9 cellular contexts compared by ENCODE assay signal in the genomic region with DNA sequence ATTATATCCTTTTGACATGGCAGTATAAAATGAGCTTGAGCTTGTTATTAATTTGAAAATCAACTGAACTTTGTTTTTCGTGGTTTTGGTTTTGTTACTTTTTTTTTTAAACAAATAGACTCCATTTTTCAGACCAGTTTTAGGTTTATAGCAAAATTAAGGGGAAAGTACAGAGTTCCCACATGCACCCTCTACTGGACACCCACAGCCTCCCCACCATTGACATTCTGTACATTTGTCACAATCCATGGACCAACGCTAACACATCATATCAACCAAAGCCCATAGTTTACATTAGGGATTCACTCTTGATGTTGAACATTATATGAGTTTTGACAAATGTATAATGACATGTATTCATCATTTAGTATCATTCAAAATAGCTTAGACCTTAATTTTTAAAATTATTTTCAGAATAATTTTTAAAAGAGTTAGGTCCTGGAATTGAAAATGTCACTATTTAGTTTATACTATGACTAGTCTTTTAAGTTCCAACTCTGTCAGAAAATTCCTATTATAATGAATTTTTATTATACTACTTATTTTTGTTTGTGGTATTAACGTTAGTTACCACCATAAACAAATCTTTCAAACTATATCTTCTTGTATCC. TPM values are rescaled to one million over a fixed set of nuclear protein-coding genes. Genes with fewer than 3 reads are reported as not detected.
DNase-seq lines count a peak whose midpoint lies in the region; ATAC-seq and TF ChIP-seq lines count a peak whose summit lies in the region.
"Had no signal": no experiment of that assay in that cellular context is flagged by ENCODE, and none has a peak within 500 bp of the region (broad histone marks: within the 10 kb centered on the region; RNA-seq: fewer than 3 reads in every experiment).

No MANE protein-coding gene starts in this region.

- no peak overlapping the region for H3K27ac Mint-ChIP-seq in osteocyte (ENCODE audit: unreplicated experiment)

- ATAC-seq in omental fat pad (ENCODE audit: low FRiP score) (no peak), HG03097 (IDR thresholded peaks at IDR 0.05; ENCODE audit: low FRiP score, unreplicated experiment) (no peak)

- no peaks in the 10 kb centered on the region for H3K36me3 Mint-ChIP-seq in osteocyte (ENCODE audit: unreplicated experiment)

- H3K9me3 Mint-ChIP-seq in osteocyte (ENCODE audit: unreplicated experiment): no peaks in the 10 kb centered on the region

- TF ChIP-seq CTCF in LNCAP (IDR thresholded peaks at IDR 0.05) (peak; percentile 59), cardiac fibroblast (IDR thresholded peaks at IDR 0.05; ENCODE audit: low read depth, low read length) (peak; percentile 61), osteocyte (IDR thresholded peaks at IDR 0.05) (peak; percentile 54), omental fat pad (IDR thresholded peaks at IDR 0.05) (no peak)

- H3K27me3 Mint-ChIP-seq in osteocyte (ENCODE audit: unreplicated experiment): no peaks in the 10 kb centered on the region

- no peak overlapping the region for H3K4me3 ChIP-seq in cardiac fibroblast (replicated peaks in 1 of 2; ENCODE audit: low read depth in 2 of 2, low read length in 2 of 2)
- H3K4me3 ChIP-seq: BLaER1 had no signal

- DNase-seq in NCI-H524 (lab: John Stamatoyannopoulos, UW): peak; percentile 44 to 61
- no peak for DNase-seq in NCI-H524 treated with DMSO at 0.1 percent for 48 hours (lab: John Stamatoyannopoulos, UW)
- DNase-seq in cardiac fibroblast (ENCODE audit: low read depth in 2 of 2): peak; percentile 20 to 36
- no peak for DNase-seq in osteocyte (ENCODE audit: extremely low spot score, unreplicated experiment)
- DNase-seq in omental fat pad (ENCODE audit: low spot score): no peak
- no peak for DNase-seq in NCI-H345 treated with DMSO at 0.1 percent for 48 hours (lab: John Stamatoyannopoulos, UW; ENCODE audit: unreplicated experiment)

- H3K4me1 Mint-ChIP-seq in osteocyte (ENCODE audit: unreplicated experiment): no peaks in the 10 kb centered on the region

- H3K4me3 Mint-ChIP-seq in osteocyte (ENCODE audit: unreplicated experiment): no peak overlapping the region

RNA-seq across cellular contexts. Expression of a gene that starts 35.3 kb away (rescaled TPM):
- 19.1 and 19.5 TPM in 2 replicates for total RNA-seq in osteocyte
- total RNA-seq in omental fat pad: 10 to 100 TPM in 2 of 4 donors, 1 to 10 TPM in 2; 7.0 to 30.1 (median 11.3) TPM

Comparison
In these comparisons a context has a peak if more than half of its experiments do, and no peak if none do; other contexts are left out.
1. DNase-seq: peak in NCI-H524 (2 of 2) and cardiac fibroblast (2 of 2); none in NCI-H524 treated with DMSO at 0.1 percent for 48 hours (single experiment), osteocyte (single experiment), omental fat pad (single experiment) and NCI-H345 treated with DMSO at 0.1 percent for 48 hours (single experiment).
2. CTCF ChIP-seq: peak in LNCAP (single experiment), cardiac fibroblast (single experiment) and osteocyte (single experiment); none in omental fat pad (0 of 3).